ENCODE assay signal across 1 cellular context in genomic region chr11:106101797-106102196, GRCh38.
TF ChIP-seq lines count a peak whose summit lies in the region.

No MANE protein-coding gene starts in this region.

TF ChIP-seq in SK-N-SH, 30 proteins besides CTCF, POLR2A, EP300 and RAD21:
- TF ChIP-seq REST (IDR thresholded peaks at IDR 0.05; ENCODE audit: low read depth, low read length) (no peak), FOXJ3 (CRISPR knock-in tag; IDR thresholded peaks at IDR 0.05) (no peak), PBX3 (IDR thresholded peaks at IDR 0.05) (no peak), MAX (IDR thresholded peaks at IDR 0.05; ENCODE audit: low read depth) (no peak), GATA2 (CRISPR knock-in tag; IDR thresholded peaks at IDR 0.05) (no peak), TEAD4 (IDR thresholded peaks at IDR 0.05; ENCODE audit: borderline replicate concordance, insufficient read depth) (no peak), MXI1 (IDR thresholded peaks at IDR 0.05; ENCODE audit: low read depth, low read length) (no peak)
